In the genomic region with DNA sequence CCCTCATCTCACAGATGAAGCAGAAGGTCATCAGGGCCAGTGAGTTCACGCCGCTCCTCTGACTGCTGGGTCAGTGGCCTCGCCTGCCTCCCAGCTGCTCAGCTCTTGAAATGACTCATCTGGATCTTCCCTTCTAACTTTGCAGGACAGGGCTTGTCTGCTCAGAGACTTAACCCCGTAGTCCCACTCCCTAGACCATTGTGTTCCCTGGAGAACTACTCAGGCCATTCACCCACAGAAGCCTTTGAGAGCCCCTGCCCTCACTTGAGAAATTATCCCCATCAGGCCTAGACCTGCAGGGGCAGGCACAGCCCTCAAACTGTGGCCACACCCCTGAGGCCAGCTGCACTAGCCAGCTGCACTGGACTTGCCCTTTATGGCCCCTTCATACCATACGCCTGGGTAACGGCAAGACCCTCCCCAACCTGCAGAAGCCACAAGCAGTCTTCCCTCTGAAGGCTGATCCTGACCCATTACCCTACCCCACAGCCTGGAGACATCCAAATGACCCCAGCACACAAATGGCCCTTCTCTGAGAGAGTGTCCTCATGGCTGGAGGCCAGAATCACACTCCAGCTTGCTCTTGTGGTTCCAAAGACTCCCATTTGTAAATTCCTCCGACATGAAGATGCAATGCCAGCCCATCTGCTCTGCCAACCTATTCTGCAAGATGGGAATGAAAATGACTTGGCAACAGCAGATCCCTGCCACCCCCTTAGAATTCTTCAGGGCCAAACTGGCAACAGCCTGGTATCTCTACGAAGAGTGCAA, we compare ENCODE assay signal across 2 cellular contexts.
A peak's percentile ranks its signal among the peaks of the same experiment; 100 is the strongest.
TF ChIP-seq lines count a peak whose summit lies in the region.

No MANE protein-coding gene starts in this region.

TF ChIP-seq in K562, 482 proteins besides CTCF, POLR2A, EP300 and RAD21 (continued from another document):
- TF ChIP-seq JUND (IDR thresholded peaks at IDR 0.05; ENCODE audit: borderline replicate concordance, low read depth, low read length) = peak; percentile 79
- TF ChIP-seq JUND (tag; IDR thresholded peaks at IDR 0.05; ENCODE audit: borderline replicate concordance, low read depth, low read length) = peak; percentile 73; the same call in 2 of the 3 replicates
- TF ChIP-seq, protein P1, sequence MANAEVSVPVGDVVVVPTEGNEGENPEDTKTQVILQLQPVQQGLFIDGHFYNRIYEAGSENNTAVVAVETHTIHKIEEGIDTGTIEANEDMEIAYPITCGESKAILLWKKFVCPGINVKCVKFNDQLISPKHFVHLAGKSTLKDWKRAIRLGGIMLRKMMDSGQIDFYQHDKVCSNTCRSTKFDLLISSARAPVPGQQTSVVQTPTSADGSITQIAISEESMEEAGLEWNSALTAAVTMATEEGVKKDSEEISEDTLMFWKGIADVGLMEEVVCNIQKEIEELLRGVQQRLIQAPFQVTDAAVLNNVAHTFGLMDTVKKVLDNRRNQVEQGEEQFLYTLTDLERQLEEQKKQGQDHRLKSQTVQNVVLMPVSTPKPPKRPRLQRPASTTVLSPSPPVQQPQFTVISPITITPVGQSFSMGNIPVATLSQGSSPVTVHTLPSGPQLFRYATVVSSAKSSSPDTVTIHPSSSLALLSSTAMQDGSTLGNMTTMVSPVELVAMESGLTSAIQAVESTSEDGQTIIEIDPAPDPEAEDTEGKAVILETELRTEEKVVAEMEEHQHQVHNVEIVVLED (CRISPR knock-in tag; IDR thresholded peaks at IDR 0.05) = no peak
- TF ChIP-seq ZNF830 (CRISPR knock-in tag; IDR thresholded peaks at IDR 0.05) = no peak
- peak; percentile 46 for TF ChIP-seq CBFA2T3 (IDR thresholded peaks at IDR 0.05)
- TF ChIP-seq RBBP5 (IDR thresholded peaks at IDR 0.05; ENCODE audit: borderline replicate concordance, insufficient read depth, low read length, poor library complexity, severe bottlenecking) = peak; percentile 31
- TF ChIP-seq FOSL1 (tag; conservative IDR thresholded peaks at IDR 0.05) = peak; percentile 76
- TF ChIP-seq JUN (IDR thresholded peaks at IDR 0.05; ENCODE audit: borderline replicate concordance, low read depth, low read length) = peak; percentile 60; the same call in 1 of the 2 replicates
- no peak for TF ChIP-seq JUN (CRISPR knock-in tag; IDR thresholded peaks at IDR 0.05; ENCODE audit: borderline replicate concordance)
- TF ChIP-seq, protein P2, sequence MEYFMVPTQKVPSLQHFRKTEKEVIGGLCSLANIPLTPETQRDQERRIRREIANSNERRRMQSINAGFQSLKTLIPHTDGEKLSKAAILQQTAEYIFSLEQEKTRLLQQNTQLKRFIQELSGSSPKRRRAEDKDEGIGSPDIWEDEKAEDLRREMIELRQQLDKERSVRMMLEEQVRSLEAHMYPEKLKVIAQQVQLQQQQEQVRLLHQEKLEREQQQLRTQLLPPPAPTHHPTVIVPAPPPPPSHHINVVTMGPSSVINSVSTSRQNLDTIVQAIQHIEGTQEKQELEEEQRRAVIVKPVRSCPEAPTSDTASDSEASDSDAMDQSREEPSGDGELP (CRISPR knock-in tag; IDR thresholded peaks at IDR 0.05; ENCODE audit: borderline replicate concordance) = peak; percentile 70; the same call in 1 of the 2 replicates
- TF ChIP-seq NR2C2 (CRISPR knock-in tag; IDR thresholded peaks at IDR 0.05) = no peak
- TF ChIP-seq NR2C2 (tag; IDR thresholded peaks at IDR 0.05) = peak; percentile 20; the same call in 1 of the 2 replicates
- TF ChIP-seq, protein P3, sequence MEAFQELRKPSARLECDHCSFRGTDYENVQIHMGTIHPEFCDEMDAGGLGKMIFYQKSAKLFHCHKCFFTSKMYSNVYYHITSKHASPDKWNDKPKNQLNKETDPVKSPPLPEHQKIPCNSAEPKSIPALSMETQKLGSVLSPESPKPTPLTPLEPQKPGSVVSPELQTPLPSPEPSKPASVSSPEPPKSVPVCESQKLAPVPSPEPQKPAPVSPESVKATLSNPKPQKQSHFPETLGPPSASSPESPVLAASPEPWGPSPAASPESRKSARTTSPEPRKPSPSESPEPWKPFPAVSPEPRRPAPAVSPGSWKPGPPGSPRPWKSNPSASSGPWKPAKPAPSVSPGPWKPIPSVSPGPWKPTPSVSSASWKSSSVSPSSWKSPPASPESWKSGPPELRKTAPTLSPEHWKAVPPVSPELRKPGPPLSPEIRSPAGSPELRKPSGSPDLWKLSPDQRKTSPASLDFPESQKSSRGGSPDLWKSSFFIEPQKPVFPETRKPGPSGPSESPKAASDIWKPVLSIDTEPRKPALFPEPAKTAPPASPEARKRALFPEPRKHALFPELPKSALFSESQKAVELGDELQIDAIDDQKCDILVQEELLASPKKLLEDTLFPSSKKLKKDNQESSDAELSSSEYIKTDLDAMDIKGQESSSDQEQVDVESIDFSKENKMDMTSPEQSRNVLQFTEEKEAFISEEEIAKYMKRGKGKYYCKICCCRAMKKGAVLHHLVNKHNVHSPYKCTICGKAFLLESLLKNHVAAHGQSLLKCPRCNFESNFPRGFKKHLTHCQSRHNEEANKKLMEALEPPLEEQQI (IDR thresholded peaks at IDR 0.05) = no peak
- 0 out of 2 replicates have a peak, but pooled peaks have one; percentile 40 for TF ChIP-seq ZKSCAN1 (IDR thresholded peaks at IDR 0.05; ENCODE audit: low read depth, low read length)
- TF ChIP-seq ATF3 (IDR thresholded peaks at IDR 0.05) = peak; percentile 71
- no peak for TF ChIP-seq ATF3 (CRISPR knock-in tag; conservative IDR thresholded peaks at IDR 0.05)

TF ChIP-seq in liver, 16 proteins besides CTCF, POLR2A, EP300 and RAD21 (continued from another document):
- TF ChIP-seq, protein P4, sequence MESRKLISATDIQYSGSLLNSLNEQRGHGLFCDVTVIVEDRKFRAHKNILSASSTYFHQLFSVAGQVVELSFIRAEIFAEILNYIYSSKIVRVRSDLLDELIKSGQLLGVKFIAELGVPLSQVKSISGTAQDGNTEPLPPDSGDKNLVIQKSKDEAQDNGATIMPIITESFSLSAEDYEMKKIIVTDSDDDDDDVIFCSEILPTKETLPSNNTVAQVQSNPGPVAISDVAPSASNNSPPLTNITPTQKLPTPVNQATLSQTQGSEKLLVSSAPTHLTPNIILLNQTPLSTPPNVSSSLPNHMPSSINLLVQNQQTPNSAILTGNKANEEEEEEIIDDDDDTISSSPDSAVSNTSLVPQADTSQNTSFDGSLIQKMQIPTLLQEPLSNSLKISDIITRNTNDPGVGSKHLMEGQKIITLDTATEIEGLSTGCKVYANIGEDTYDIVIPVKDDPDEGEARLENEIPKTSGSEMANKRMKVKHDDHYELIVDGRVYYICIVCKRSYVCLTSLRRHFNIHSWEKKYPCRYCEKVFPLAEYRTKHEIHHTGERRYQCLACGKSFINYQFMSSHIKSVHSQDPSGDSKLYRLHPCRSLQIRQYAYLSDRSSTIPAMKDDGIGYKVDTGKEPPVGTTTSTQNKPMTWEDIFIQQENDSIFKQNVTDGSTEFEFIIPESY (IDR thresholded peaks at IDR 0.05) = no peak
- no peak for TF ChIP-seq YY1 (IDR thresholded peaks at IDR 0.05)
- no peak for TF ChIP-seq TAF1 (conservative IDR thresholded peaks at IDR 0.05)
- peak; percentile 83 to 93 for TF ChIP-seq RXRA (IDR thresholded peaks at IDR 0.05)
- no peak for TF ChIP-seq REST (IDR thresholded peaks at IDR 0.05)
- TF ChIP-seq JUND (IDR thresholded peaks at IDR 0.05) = peak; percentile 31 to 69
- peak; percentile 95 for TF ChIP-seq NR2F2 (IDR thresholded peaks at IDR 0.05)
- TF ChIP-seq ATF3 (IDR thresholded peaks at IDR 0.05) = no peak
- TF ChIP-seq FOXA2 (IDR thresholded peaks at IDR 0.05) = no peak
- TF ChIP-seq HNF4A (conservative IDR thresholded peaks at IDR 0.05) = no peak
